ENCODE assay signal across 16 cellular contexts in the genomic region with DNA sequence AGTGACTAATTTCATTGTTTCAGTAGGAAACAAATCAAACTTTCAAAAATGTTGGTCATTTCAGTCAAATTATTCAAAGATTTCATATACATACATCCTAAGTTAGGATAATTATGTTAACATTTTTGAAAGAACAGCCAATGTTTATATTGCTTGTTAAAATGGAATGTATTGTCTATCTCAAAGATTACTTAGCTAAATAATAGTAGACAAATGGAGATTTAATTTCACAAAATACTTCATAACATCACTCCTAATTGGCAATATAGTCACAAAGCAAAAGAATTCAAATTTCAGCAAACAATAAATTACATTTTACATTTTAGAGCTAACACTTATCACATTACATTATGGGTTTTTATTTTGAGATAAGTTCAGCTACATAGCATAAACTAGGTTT. TPM values are rescaled to one million over a fixed set of nuclear protein-coding genes. Genes with fewer than 3 reads are reported as not detected.
A peak's percentile ranks its signal among the peaks of the same experiment; 100 is the strongest.
DNase-seq lines count a peak whose midpoint lies in the region; ATAC-seq and TF ChIP-seq lines count a peak whose summit lies in the region.
"Had no signal": no experiment of that assay in that cellular context is flagged by ENCODE, and none has a peak within 500 bp of the region (broad histone marks: within the 10 kb centered on the region; RNA-seq: fewer than 3 reads in every experiment).

No MANE protein-coding gene starts in this region.

- no peak overlapping the region for H3K27ac ChIP-seq in CD4-positive, alpha-beta T cell (ENCODE audit: low read depth, low read length)
- H3K27ac ChIP-seq: C4-2B had no signal

- no peak for TF ChIP-seq CTCF in HFFc6 (IDR thresholded peaks at IDR 0.05)
- TF ChIP-seq CTCF in CD4-positive, alpha-beta T cell (IDR thresholded peaks at IDR 0.05), result no peak

- no peaks in the 10 kb centered on the region for H3K9me3 ChIP-seq in CD4-positive, alpha-beta T cell (ENCODE audit: control insufficient read depth, low read length)
- H3K9me3 ChIP-seq: BE2C had no signal

- H3K27me3 Mint-ChIP-seq in HFFc6 (ENCODE audit: insufficient read depth), result no peaks in the 10 kb centered on the region; the same call in 1 of the 2 replicates
- H3K27me3 Mint-ChIP-seq in effector memory CD8-positive, alpha-beta T cell, result no peaks in the 10 kb centered on the region
- no peaks in the 10 kb centered on the region for H3K27me3 Mint-ChIP-seq in CD4-positive, alpha-beta T cell

- no peaks in the 10 kb centered on the region for H3K9me3 Mint-ChIP-seq in activated naive CD4-positive, alpha-beta T cell treated with anti-CD3 and anti-CD28 coated beads, Interleukin-2, amount 50 U/mL, for 72 hours
- no peaks in the 10 kb centered on the region for H3K9me3 Mint-ChIP-seq in HFFc6
- H3K9me3 Mint-ChIP-seq in effector memory CD8-positive, alpha-beta T cell, result no peaks in the 10 kb centered on the region
- no peaks in the 10 kb centered on the region for H3K9me3 Mint-ChIP-seq in CD4-positive, alpha-beta T cell
- H3K9me3 Mint-ChIP-seq: CD8-positive, alpha-beta T cell; H9 had no signal

- H3K36me3 Mint-ChIP-seq in activated naive CD4-positive, alpha-beta T cell treated with anti-CD3 and anti-CD28 coated beads, Interleukin-2, amount 50 U/mL, for 72 hours, result peaks cover 10 to 23% of the 10 kb centered on the region in 2 donors
- H3K36me3 Mint-ChIP-seq in HFFc6 (ENCODE audit: low read depth), result no peaks in the 10 kb centered on the region
- peaks cover 41% of the 10 kb centered on the region for H3K36me3 Mint-ChIP-seq in effector memory CD8-positive, alpha-beta T cell (ENCODE audit: insufficient read depth)
- H3K36me3 Mint-ChIP-seq in CD4-positive, alpha-beta T cell (ENCODE audit: low read depth), result peaks cover 47% of the 10 kb centered on the region

- no peak for DNase-seq in activated naive CD4-positive, alpha-beta T cell treated with anti-CD3 and anti-CD28 coated beads, Interleukin-2, amount 50 U/mL, for 72 hours (ENCODE audit: low spot score in 2 of 2)
- DNase-seq in activated naive CD4-positive, alpha-beta T cell treated with anti-CD3 and anti-CD28 coated beads, Interleukin-2, amount 50 U/mL, for 16 hours, result no peak
- no peak for DNase-seq in HFFc6
- DNase-seq in effector memory CD8-positive, alpha-beta T cell, result no peak
- no peak for DNase-seq in CD4-positive, alpha-beta T cell
- no peak for DNase-seq in NCI-H345 (lab: John Stamatoyannopoulos, UW)
- no peak for DNase-seq in mesenteric fat pad (ENCODE audit: low spot score)
- DNase-seq: BE2C; CD8-positive, alpha-beta T cell; COR-L47; DND-41; GDM1; GOT3; H9; IMR-90 had no signal

- H3K27me3 ChIP-seq in CD4-positive, alpha-beta T cell (ENCODE audit: control insufficient read depth, insufficient read depth, low read length), result no peaks in the 10 kb centered on the region
- H3K27me3 ChIP-seq: BE2C had no signal

- peaks cover 17% of the 10 kb centered on the region for H3K4me1 Mint-ChIP-seq in HFFc6 (ENCODE audit: low read depth)
- no peaks in the 10 kb centered on the region for H3K4me1 Mint-ChIP-seq in effector memory CD8-positive, alpha-beta T cell (ENCODE audit: low read depth in 2 of 2)
- no peaks in the 10 kb centered on the region for H3K4me1 Mint-ChIP-seq in CD4-positive, alpha-beta T cell (ENCODE audit: low read depth)

- POLR2A ChIA-PET in CD4-positive, alpha-beta T cell (lab: Charles Lee), result no interaction called here

- intact Hi-C loops in CD4-positive, alpha-beta T cell (cut with DNase I, micrococcal nuclease), result no loop called here

- CTCF ChIA-PET in CD4-positive, alpha-beta T cell (lab: Charles Lee), result no interaction called here

- no peak overlapping the region; the same call in 1 of the 2 replicates for H3K4me3 Mint-ChIP-seq in HFFc6
- H3K4me3 Mint-ChIP-seq in effector memory CD8-positive, alpha-beta T cell, result no peak overlapping the region
- H3K4me3 Mint-ChIP-seq in CD4-positive, alpha-beta T cell, result no peak overlapping the region
- H3K4me3 Mint-ChIP-seq: CD8-positive, alpha-beta T cell; H9 had no signal

- ATAC-seq in activated naive CD4-positive, alpha-beta T cell treated with anti-CD3 and anti-CD28 coated beads, Interleukin-2, amount 50 U/mL, for 72 hours, result peak; percentile 24 to 28
- no peak for ATAC-seq in effector memory CD8-positive, alpha-beta T cell (replicated peaks)
- no peak for ATAC-seq in CD4-positive, alpha-beta T cell (ENCODE audit: poor library complexity)
- ATAC-seq: CD8-positive, alpha-beta T cell had no signal

- H3K27ac Mint-ChIP-seq in activated naive CD4-positive, alpha-beta T cell treated with anti-CD3 and anti-CD28 coated beads, Interleukin-2, amount 50 U/mL, for 72 hours, result no peak overlapping the region
- H3K27ac Mint-ChIP-seq in HFFc6, result peak overlapping the region; percentile 60; the same call in 1 of the 2 replicates
- peak overlapping the region; percentile 1 to 38 for H3K27ac Mint-ChIP-seq in effector memory CD8-positive, alpha-beta T cell
- H3K27ac Mint-ChIP-seq in CD4-positive, alpha-beta T cell, result no peak overlapping the region

RNA-seq across cellular contexts. Expression of a gene that starts 25.4 kb away (rescaled TPM):
- total RNA-seq in activated naive CD4-positive, alpha-beta T cell treated with anti-CD3 and anti-CD28 coated beads, Interleukin-2, amount 50 U/mL, for 72 hours, result 100 to 1,000 TPM in 1 of 2 donors, 10 to 100 TPM in 1; 43.0 to 108 TPM
- 10 to 100 TPM; 18.0 to 26.4 (median 24.4) TPM for total RNA-seq in HFFc6 (2021; fragmentation: NEBNext Ultra II Directional; extraction: Animal tissue kit (Norgen Biotek cat#: 25700))
- 10 to 100 TPM; 14.9 to 15.2 TPM for total RNA-seq in CD4-positive, alpha-beta T cell
- total RNA-seq in mesenteric fat pad, result 10.7 TPM

Comparison
In these comparisons a context has a peak if more than half of its experiments do, and no peak if none do; other contexts are left out.
1. ATAC-seq: peak in activated naive CD4-positive, alpha-beta T cell treated with anti-CD3 and anti-CD28 coated beads, Interleukin-2, amount 50 U/mL, for 72 hours (2 of 2); none in effector memory CD8-positive, alpha-beta T cell (single experiment) and CD4-positive, alpha-beta T cell (single experiment).
2. H3K27ac Mint-ChIP-seq: peak in HFFc6 (single experiment) and effector memory CD8-positive, alpha-beta T cell (2 of 2); none in activated naive CD4-positive, alpha-beta T cell treated with anti-CD3 and anti-CD28 coated beads, Interleukin-2, amount 50 U/mL, for 72 hours (0 of 2) and CD4-positive, alpha-beta T cell (single experiment).